In the genomic region with DNA sequence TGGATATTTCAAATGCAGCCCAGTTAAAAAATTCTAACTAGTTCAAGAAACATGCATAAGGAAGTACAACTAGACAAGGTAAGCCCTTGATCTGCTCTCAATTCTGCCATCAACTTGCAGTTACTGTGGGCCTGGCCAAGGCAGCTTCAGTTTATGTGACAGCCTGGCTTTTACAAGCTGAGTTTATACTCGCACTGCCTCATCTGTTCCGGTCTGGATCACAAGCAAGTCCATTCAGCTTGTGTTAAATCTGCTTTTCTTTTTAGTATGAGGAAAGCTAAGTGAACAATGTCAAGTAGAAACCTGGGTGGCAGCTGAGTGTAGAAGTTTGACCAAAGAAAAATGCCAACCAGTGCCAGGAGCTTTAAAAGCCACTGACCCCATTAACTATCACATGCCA, we compare ENCODE assay signal across 9 cellular contexts.
A peak's percentile ranks its signal among the peaks of the same experiment; 100 is the strongest.
DNase-seq lines count a peak whose midpoint lies in the region; ATAC-seq and TF ChIP-seq lines count a peak whose summit lies in the region.
"Had no signal": no experiment of that assay in that cellular context is flagged by ENCODE, and none has a peak within 500 bp of the region (broad histone marks: within the 10 kb centered on the region; RNA-seq: fewer than 3 reads in every experiment).

No MANE protein-coding gene starts in this region.

- TF ChIP-seq CTCF in osteocyte (IDR thresholded peaks at IDR 0.05) (no peak), chondrocyte (IDR thresholded peaks at IDR 0.05) (no peak)

- H3K27me3 Mint-ChIP-seq in dendritic cell treated with granulocyte-macrophage colony-stimulating factor and Interleukin-4, amounts not matched to agents 40 ng/mL and 50 ng/mL, for 4 days, result no peaks in the 10 kb centered on the region
- H3K27me3 Mint-ChIP-seq in stimulated activated naive B cell treated with anti-CD40 and anti-IgM and Interleukin-4, amounts not matched to agents 10 μg/mL and 1 μg/mL and 100 μg/mL, for 72 hours, result no peaks in the 10 kb centered on the region
- H3K27me3 Mint-ChIP-seq in osteocyte (ENCODE audit: unreplicated experiment) (no peaks in the 10 kb centered on the region), chondrocyte (ENCODE audit: low read depth) (no peaks in the 10 kb centered on the region)

- peaks cover 64% of the 10 kb centered on the region for H3K36me3 Mint-ChIP-seq in dendritic cell treated with granulocyte-macrophage colony-stimulating factor and Interleukin-4, amounts not matched to agents 40 ng/mL and 50 ng/mL, for 4 days (ENCODE audit: low read depth)
- peaks cover 26 to 40% of the 10 kb centered on the region in 2 donors for H3K36me3 Mint-ChIP-seq in stimulated activated naive B cell treated with anti-CD40 and anti-IgM and Interleukin-4, amounts not matched to agents 10 μg/mL and 1 μg/mL and 100 μg/mL, for 72 hours
- H3K36me3 Mint-ChIP-seq in osteocyte (ENCODE audit: unreplicated experiment), result peaks cover 14% of the 10 kb centered on the region
- peaks cover 6% of the 10 kb centered on the region for H3K36me3 Mint-ChIP-seq in chondrocyte (ENCODE audit: low read depth)

- no peak for ATAC-seq in stimulated activated naive B cell treated with anti-CD40 and anti-IgM and Interleukin-4, amounts not matched to agents 10 μg/mL and 1 μg/mL and 100 μg/mL, for 72 hours (replicated peaks)

- no peak overlapping the region for H3K4me3 Mint-ChIP-seq in dendritic cell treated with granulocyte-macrophage colony-stimulating factor and Interleukin-4, amounts not matched to agents 40 ng/mL and 50 ng/mL, for 4 days
- no peak overlapping the region for H3K4me3 Mint-ChIP-seq in stimulated activated naive B cell treated with anti-CD40 and anti-IgM and Interleukin-4, amounts not matched to agents 10 μg/mL and 1 μg/mL and 100 μg/mL, for 72 hours
- no peak overlapping the region for H3K4me3 Mint-ChIP-seq in osteocyte (ENCODE audit: unreplicated experiment)
- H3K4me3 Mint-ChIP-seq in chondrocyte (ENCODE audit: unreplicated experiment), result no peak overlapping the region

- H3K4me1 Mint-ChIP-seq in dendritic cell treated with granulocyte-macrophage colony-stimulating factor and Interleukin-4, amounts not matched to agents 40 ng/mL and 50 ng/mL, for 4 days (ENCODE audit: low read depth), result peaks cover 28% of the 10 kb centered on the region
- H3K4me1 Mint-ChIP-seq in stimulated activated naive B cell treated with anti-CD40 and anti-IgM and Interleukin-4, amounts not matched to agents 10 μg/mL and 1 μg/mL and 100 μg/mL, for 72 hours, result peaks cover 12 to 13% of the 10 kb centered on the region in 2 donors
- H3K4me1 Mint-ChIP-seq in osteocyte (ENCODE audit: unreplicated experiment), result peaks cover 4% of the 10 kb centered on the region
- peaks cover 8% of the 10 kb centered on the region for H3K4me1 Mint-ChIP-seq in chondrocyte (ENCODE audit: low read depth)

- H3K27ac Mint-ChIP-seq in dendritic cell treated with granulocyte-macrophage colony-stimulating factor and Interleukin-4, amounts not matched to agents 40 ng/mL and 50 ng/mL, for 4 days, result peak overlapping the region; percentile 53
- peak overlapping the region; percentile 3 for H3K27ac Mint-ChIP-seq in stimulated activated naive B cell treated with anti-CD40 and anti-IgM and Interleukin-4, amounts not matched to agents 10 μg/mL and 1 μg/mL and 100 μg/mL, for 72 hours
- H3K27ac Mint-ChIP-seq in osteocyte (ENCODE audit: unreplicated experiment) (no peak overlapping the region), chondrocyte (ENCODE audit: unreplicated experiment) (no peak overlapping the region)

- DNase-seq in MV-4-11 (lab: John Stamatoyannopoulos, UW), result peak; percentile 44
- DNase-seq in medulla oblongata (ENCODE audit: extremely low spot score), result peak; percentile 71
- no peak for DNase-seq in stimulated activated naive B cell treated with anti-CD40 and anti-IgM and Interleukin-4, amounts not matched to agents 10 μg/mL and 1 μg/mL and 100 μg/mL, for 72 hours
- no peak for DNase-seq in posterior vena cava (ENCODE audit: low spot score)
- no peak for DNase-seq in osteocyte (ENCODE audit: extremely low spot score, unreplicated experiment)
- DNase-seq in chondrocyte (ENCODE audit: low spot score), result no peak
- DNase-seq: activated CD8-positive, alpha-beta memory T cell treated with anti-CD3 and anti-CD28 coated beads for 24 hours; NCI-H510A had no signal

- intact Hi-C loops in dendritic cell treated with granulocyte-macrophage colony-stimulating factor and Interleukin-4, amounts not matched to agents 40 ng/mL and 50 ng/mL, for 4 days (cut with micrococcal nuclease), result loop anchor here (5.0 kb wide), 1 partner anchor 43 kb away; no protein-coding TSS in a partner anchor
- intact Hi-C loops in posterior vena cava (cut with DNase I), result no loop called here

- H3K9me3 Mint-ChIP-seq in dendritic cell treated with granulocyte-macrophage colony-stimulating factor and Interleukin-4, amounts not matched to agents 40 ng/mL and 50 ng/mL, for 4 days, result no peaks in the 10 kb centered on the region
- H3K9me3 Mint-ChIP-seq in stimulated activated naive B cell treated with anti-CD40 and anti-IgM and Interleukin-4, amounts not matched to agents 10 μg/mL and 1 μg/mL and 100 μg/mL, for 72 hours, result no peaks in the 10 kb centered on the region
- H3K9me3 Mint-ChIP-seq in osteocyte (ENCODE audit: unreplicated experiment) (no peaks in the 10 kb centered on the region), chondrocyte (ENCODE audit: low read depth) (no peaks in the 10 kb centered on the region)

Comparison
In these comparisons a context has a peak if more than half of its experiments do, and no peak if none do; other contexts are left out.
1. DNase-seq: peak in MV-4-11 (single experiment) and medulla oblongata (single experiment); none in stimulated activated naive B cell treated with anti-CD40 and anti-IgM and Interleukin-4, amounts not matched to agents 10 μg/mL and 1 μg/mL and 100 μg/mL, for 72 hours (single experiment), posterior vena cava (single experiment), osteocyte (single experiment) and chondrocyte (single experiment).
2. H3K27ac Mint-ChIP-seq: peak in dendritic cell treated with granulocyte-macrophage colony-stimulating factor and Interleukin-4, amounts not matched to agents 40 ng/mL and 50 ng/mL, for 4 days (single experiment) and stimulated activated naive B cell treated with anti-CD40 and anti-IgM and Interleukin-4, amounts not matched to agents 10 μg/mL and 1 μg/mL and 100 μg/mL, for 72 hours (single experiment); none in osteocyte (single experiment) and chondrocyte (single experiment).